Comparison of ENCODE assay signal across 32 cellular contexts in genomic region chr5:115214541-115214940, GRCh38. TPM values are rescaled to one million over a fixed set of nuclear protein-coding genes. Genes with fewer than 3 reads are reported as not detected.
"Had no signal": no experiment of that assay in that cellular context is flagged by ENCODE, and none has a peak within 500 bp of the region (broad histone marks: within the 10 kb centered on the region; RNA-seq: fewer than 3 reads in every experiment).

No MANE protein-coding gene starts in this region.

- H3K27ac Mint-ChIP-seq: activated naive CD4-positive, alpha-beta T cell treated with anti-CD3 and anti-CD28 coated beads, Interleukin-2, amount 50 U/mL, for 72 hours; activated T-cell treated with anti-CD3 and anti-CD28 coated beads, Interleukin-2, amount 50 U/mL, for 72 hours; dendritic cell treated with granulocyte-macrophage colony-stimulating factor and Interleukin-4, amounts not matched to agents 40 ng/mL and 50 ng/mL, for 4 days; endodermal cell; naive thymus-derived CD4-positive, alpha-beta T cell; stimulated activated naive B cell treated with anti-CD40 and anti-IgM and Interleukin-4, amounts not matched to agents 10 μg/mL and 1 μg/mL and 100 μg/mL, for 72 hours; T-cell had no signal

- H3K4me3 Mint-ChIP-seq: activated T-cell treated with anti-CD3 and anti-CD28 coated beads, Interleukin-2, amount 50 U/mL, for 72 hours; dendritic cell treated with granulocyte-macrophage colony-stimulating factor and Interleukin-4, amounts not matched to agents 40 ng/mL and 50 ng/mL, for 4 days; endodermal cell; naive thymus-derived CD4-positive, alpha-beta T cell; stimulated activated naive B cell treated with anti-CD40 and anti-IgM and Interleukin-4, amounts not matched to agents 10 μg/mL and 1 μg/mL and 100 μg/mL, for 72 hours; T-cell had no signal

- H3K4me3 ChIP-seq: body of pancreas, cardiac muscle cell, hepatocyte, psoas muscle, sigmoid colon, stomach, transverse colon had no signal

- H3K4me2 ChIP-seq: hepatocyte had no signal

- H3K9me3 Mint-ChIP-seq: activated naive CD4-positive, alpha-beta T cell treated with anti-CD3 and anti-CD28 coated beads, Interleukin-2, amount 50 U/mL, for 72 hours; activated T-cell treated with anti-CD3 and anti-CD28 coated beads, Interleukin-2, amount 50 U/mL, for 72 hours; dendritic cell treated with granulocyte-macrophage colony-stimulating factor and Interleukin-4, amounts not matched to agents 40 ng/mL and 50 ng/mL, for 4 days; endodermal cell; stimulated activated naive B cell treated with anti-CD40 and anti-IgM and Interleukin-4, amounts not matched to agents 10 μg/mL and 1 μg/mL and 100 μg/mL, for 72 hours; T-cell had no signal

- ATAC-seq: activated naive CD4-positive, alpha-beta T cell treated with anti-CD3 and anti-CD28 coated beads, Interleukin-2, amount 50 U/mL, for 72 hours; activated T-cell treated with anti-CD3 and anti-CD28 coated beads, Interleukin-2, amount 50 U/mL, for 72 hours; body of pancreas; esophagus mucosa; left colon; naive thymus-derived CD4-positive, alpha-beta T cell; psoas muscle; stimulated activated naive B cell treated with anti-CD40 and anti-IgM and Interleukin-4, amounts not matched to agents 10 μg/mL and 1 μg/mL and 100 μg/mL, for 72 hours; T-cell had no signal

- H3K4me1 ChIP-seq: parathyroid adenoma, psoas muscle, sigmoid colon, transverse colon had no signal

- H3K27me3 ChIP-seq: body of pancreas, cardiac muscle cell, hepatocyte, sigmoid colon, stomach, transverse colon had no signal

- H2AFZ ChIP-seq: hepatocyte, parathyroid adenoma had no signal

- H3K79me2 ChIP-seq: hepatocyte, parathyroid adenoma had no signal

- DNase-seq: activated CD4-positive, alpha-beta T cell treated with anti-CD3 and anti-CD28 coated beads for 4 hours; activated CD4-positive, alpha-beta T cell treated with anti-CD3 and anti-CD28 coated beads, Interleukin-2, amount 50 U/mL, for 4 hours; activated CD4-positive, CD25-positive, alpha-beta regulatory T cell; activated naive CD4-positive, alpha-beta T cell; activated T-cell treated with anti-CD3 and anti-CD28 coated beads for 4 hours; activated T-cell treated with anti-CD3 and anti-CD28 coated beads, Interleukin-2, amount 50 U/mL, for 72 hours; anterior cingulate cortex; body of pancreas; cerebellar nuclear complex; endodermal cell; glutamatergic neuron; kidney; left colon; midbrain; naive thymus-derived CD4-positive, alpha-beta T cell; psoas muscle; sigmoid colon; small intestine; stimulated activated CD4-positive, alpha-beta T cell treated with anti-CD3 and anti-CD28 coated beads, Interleukin-1b, Interleukin-23, amount 100 ng/mL, for 48 hours; stimulated activated CD4-positive, alpha-beta T cell treated with anti-CD3 and anti-CD28 coated beads, Interleukin-4, amount 100 ng/mL, for 4 hours; stimulated activated CD8-positive, alpha-beta memory T cell treated with anti-CD3 and anti-CD28 coated beads, Interleukin-4, amount 100 ng/mL, for 48 hours; stimulated activated naive B cell treated with anti-CD40 and anti-IgM and Interleukin-4, amounts not matched to agents 10 μg/mL and 1 μg/mL and 100 μg/mL, for 72 hours; stomach; T-cell; transverse colon had no signal

- H3K9me3 ChIP-seq: body of pancreas, sigmoid colon, stomach, transverse colon had no signal

- H3K4me1 Mint-ChIP-seq: endodermal cell had no signal

- H3K27me3 Mint-ChIP-seq: dendritic cell treated with granulocyte-macrophage colony-stimulating factor and Interleukin-4, amounts not matched to agents 40 ng/mL and 50 ng/mL, for 4 days; naive thymus-derived CD4-positive, alpha-beta T cell; stimulated activated naive B cell treated with anti-CD40 and anti-IgM and Interleukin-4, amounts not matched to agents 10 μg/mL and 1 μg/mL and 100 μg/mL, for 72 hours; T-cell had no signal

- H3K27ac ChIP-seq: body of pancreas, cardiac muscle cell, hepatocyte, parathyroid adenoma, psoas muscle, sigmoid colon, stomach, transverse colon had no signal

RNA-seq across cellular contexts. Expression of gene TRIM36, which starts 44.8 kb away (rescaled TPM):
- total RNA-seq: activated T-cell treated with anti-CD3 and anti-CD28 coated beads, Interleukin-2, amount 50 U/mL, for 72 hours; T-helper 2 cell treated with Interferon-gamma antibody and Interleukin-4, amounts not matched to agents 100 ng/mL and 5 ng/mL, for 36 hours had no signal
